ENCODE assay signal across 7 cellular contexts in the genomic region with DNA sequence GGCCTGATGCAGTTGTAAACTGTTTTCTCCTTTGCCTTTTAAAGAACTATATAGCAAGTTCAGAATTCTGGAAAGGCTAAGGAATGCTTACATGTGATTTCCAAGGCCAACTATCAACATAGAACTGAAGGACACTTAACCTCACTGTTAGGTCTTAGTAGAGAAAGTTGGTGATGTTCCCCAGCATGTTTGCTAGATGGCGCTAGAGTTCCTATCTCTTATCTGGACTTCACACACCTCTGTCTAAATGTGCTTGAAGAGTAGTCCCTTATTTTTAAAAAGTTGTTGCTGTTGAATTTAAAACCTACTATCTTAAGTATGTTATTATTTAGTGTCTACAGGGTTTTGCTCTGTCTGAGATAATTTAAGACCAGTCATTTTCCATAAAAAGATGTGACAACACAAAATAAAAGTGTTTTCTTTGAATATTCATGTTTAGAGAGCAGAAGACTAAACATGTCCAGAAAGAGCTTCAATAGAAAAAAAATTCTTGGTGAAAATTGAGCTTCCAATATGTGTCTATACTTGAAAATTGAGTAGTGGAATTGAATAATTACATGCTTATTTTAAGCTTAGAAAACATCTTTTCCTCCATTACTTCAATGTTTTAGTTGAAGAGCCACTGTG.
A peak's percentile ranks its signal among the peaks of the same experiment; 100 is the strongest.
DNase-seq lines count a peak whose midpoint lies in the region; ATAC-seq, FAIRE-seq and TF ChIP-seq lines count a peak whose summit lies in the region.

No MANE protein-coding gene starts in this region.

- H3K27me3 ChIP-seq in lung (ENCODE audit: control insufficient read depth, insufficient read depth): no peaks in the 10 kb centered on the region

- H3K27ac ChIP-seq in lung (ENCODE audit: low read depth in 1 of 2, low read length in 1 of 2): no peak overlapping the region

- ATAC-seq in HG03378 (IDR thresholded peaks at IDR 0.05; ENCODE audit: unreplicated experiment) (peak; percentile 68), SK-N-SH treated with all-trans-retinoic acid at 6 μM for 48 hours (peak; percentile 63; the same call in 2 of the 3 replicates), lung (ENCODE audit: insufficient read depth, low FRiP score) (peak; percentile 79), GM18870 (IDR thresholded peaks at IDR 0.05; ENCODE audit: unreplicated experiment) (no peak)
- no peak for ATAC-seq in activated CD8-positive, alpha-beta memory T cell treated with anti-CD3 and anti-CD28 coated beads, Interleukin-2, amount 10 ng/mL, durations not matched to agents 7 days and 5 days

- CTCF ChIA-PET in activated CD8-positive, alpha-beta memory T cell treated with anti-CD3 and anti-CD28 coated beads, Interleukin-2, amount 10 ng/mL, durations not matched to agents 7 days and 5 days (lab: Charles Lee): no interaction called here

- no peaks in the 10 kb centered on the region for H3K36me3 Mint-ChIP-seq in activated CD8-positive, alpha-beta memory T cell treated with anti-CD3 and anti-CD28 coated beads, Interleukin-2, amount 10 ng/mL, durations not matched to agents 7 days and 5 days

- no peak overlapping the region for H3K27ac Mint-ChIP-seq in activated CD8-positive, alpha-beta memory T cell treated with anti-CD3 and anti-CD28 coated beads, Interleukin-2, amount 10 ng/mL, durations not matched to agents 7 days and 5 days

- peak; percentile 58 for FAIRE-seq in GM12892 (lab: Jason Lieb, UNC)

- no peak for DNase-seq in GM12892 (ENCODE audit: insufficient read length)
- no peak for DNase-seq in lung (ENCODE audit: low spot score)
- DNase-seq in stimulated activated CD4-positive, alpha-beta T cell treated with anti-CD3 and anti-CD28 coated beads, Interleukin-12 subunit alpha, Interleukin-12 subunit beta, amount 100 ng/mL, for 4 hours: no peak
- no peak for DNase-seq in activated CD8-positive, alpha-beta memory T cell treated with anti-CD3 and anti-CD28 coated beads, Interleukin-2, amount 10 ng/mL, durations not matched to agents 7 days and 5 days

- H3K9me3 ChIP-seq in lung (ENCODE audit: control insufficient read depth in 2 of 2, insufficient read depth in 1 of 2, low read length in 1 of 2): peaks cover 5 to 6% of the 10 kb centered on the region in 2 donors

- 2% methylated on average over 1 of the region's 1 CpG for WGBS in lung, 2 donors

- H3K4me1 ChIP-seq in lung (ENCODE audit: control insufficient read depth in 2 of 2, insufficient read depth in 2 of 2, low read length in 2 of 2): no peaks in the 10 kb centered on the region

- TF ChIP-seq CTCF in lung (IDR thresholded peaks at IDR 0.05; ENCODE audit: control extremely low read depth, extremely low read depth): peak; percentile 2

- no peaks in the 10 kb centered on the region for H3K36me3 ChIP-seq in lung (ENCODE audit: control insufficient read depth in 2 of 2, insufficient read depth in 2 of 2, low read length in 2 of 2)

- no peak overlapping the region for H3K4me3 ChIP-seq in lung

- H3K9me3 Mint-ChIP-seq in activated CD8-positive, alpha-beta memory T cell treated with anti-CD3 and anti-CD28 coated beads, Interleukin-2, amount 10 ng/mL, durations not matched to agents 7 days and 5 days (ENCODE audit: low read depth): peaks cover 4% of the 10 kb centered on the region

- no peaks in the 10 kb centered on the region for H3K4me1 Mint-ChIP-seq in activated CD8-positive, alpha-beta memory T cell treated with anti-CD3 and anti-CD28 coated beads, Interleukin-2, amount 10 ng/mL, durations not matched to agents 7 days and 5 days

- H3K4me3 Mint-ChIP-seq in activated CD8-positive, alpha-beta memory T cell treated with anti-CD3 and anti-CD28 coated beads, Interleukin-2, amount 10 ng/mL, durations not matched to agents 7 days and 5 days: no peak overlapping the region

- H3K27me3 Mint-ChIP-seq in activated CD8-positive, alpha-beta memory T cell treated with anti-CD3 and anti-CD28 coated beads, Interleukin-2, amount 10 ng/mL, durations not matched to agents 7 days and 5 days: no peaks in the 10 kb centered on the region

- TF ChIP-seq POLR2A in GM12892 (IDR thresholded peaks at IDR 0.05; ENCODE audit: low read depth, low read length): no peak

TF ChIP-seq in SK-N-SH treated with all-trans-retinoic acid at 6 μM for 48 hours, 23 proteins besides CTCF, POLR2A, EP300 and RAD21:
- TF ChIP-seq OSR1 (CRISPR knock-in tag; IDR thresholded peaks at IDR 0.05) (no peak), TOX (CRISPR knock-in tag; IDR thresholded peaks at IDR 0.05; ENCODE audit: borderline replicate concordance) (no peak), ZC3H10 (CRISPR knock-in tag; IDR thresholded peaks at IDR 0.05) (no peak), ISL1 (CRISPR knock-in tag; IDR thresholded peaks at IDR 0.05) (no peak), ESRRG (CRISPR knock-in tag; IDR thresholded peaks at IDR 0.05) (no peak)
- TF ChIP-seq, protein P1, sequence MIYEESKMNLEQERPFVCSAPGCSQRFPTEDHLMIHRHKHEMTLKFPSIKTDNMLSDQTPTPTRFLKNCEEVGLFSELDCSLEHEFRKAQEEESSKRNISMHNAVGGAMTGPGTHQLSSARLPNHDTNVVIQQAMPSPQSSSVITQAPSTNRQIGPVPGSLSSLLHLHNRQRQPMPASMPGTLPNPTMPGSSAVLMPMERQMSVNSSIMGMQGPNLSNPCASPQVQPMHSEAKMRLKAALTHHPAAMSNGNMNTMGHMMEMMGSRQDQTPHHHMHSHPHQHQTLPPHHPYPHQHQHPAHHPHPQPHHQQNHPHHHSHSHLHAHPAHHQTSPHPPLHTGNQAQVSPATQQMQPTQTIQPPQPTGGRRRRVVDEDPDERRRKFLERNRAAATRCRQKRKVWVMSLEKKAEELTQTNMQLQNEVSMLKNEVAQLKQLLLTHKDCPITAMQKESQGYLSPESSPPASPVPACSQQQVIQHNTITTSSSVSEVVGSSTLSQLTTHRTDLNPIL (CRISPR knock-in tag; IDR thresholded peaks at IDR 0.05; ENCODE audit: low read depth): no peak

Comparison
In these comparisons a context has a peak if more than half of its experiments do, and no peak if none do; other contexts are left out.
1. ATAC-seq: peak in HG03378 (single experiment), SK-N-SH treated with all-trans-retinoic acid at 6 μM for 48 hours (single experiment) and lung (single experiment); none in GM18870 (single experiment) and activated CD8-positive, alpha-beta memory T cell treated with anti-CD3 and anti-CD28 coated beads, Interleukin-2, amount 10 ng/mL, durations not matched to agents 7 days and 5 days (single experiment).